In genomic region chr15:27097506-27097905, GRCh38 we compare ENCODE assay signal across 28 cellular contexts.
"Had no signal": no experiment of that assay in that cellular context is flagged by ENCODE, and none has a peak within 500 bp of the region (broad histone marks: within the 10 kb centered on the region; RNA-seq: fewer than 3 reads in every experiment).

No MANE protein-coding gene starts in this region.

- H3K9me3 ChIP-seq: ovary, psoas muscle, right lobe of liver, thoracic aorta, thyroid gland, tibial nerve, upper lobe of right lung, uterus had no signal

- DNase-seq: natural killer cell; occipital lobe; ovary; posterior cingulate gyrus; psoas muscle; right cardiac atrium; right lobe of liver; sigmoid colon; small intestine; stimulated activated CD4-positive, alpha-beta T cell treated with anti-CD3 and anti-CD28 coated beads, Interleukin-15, amount 100 ng/mL, for 24 hours; stimulated activated CD4-positive, alpha-beta T cell treated with anti-CD3 and anti-CD28 coated beads, Interleukin-2, amount 100 ng/mL, for 24 hours; stimulated activated CD4-positive, alpha-beta T cell treated with anti-CD3 and anti-CD28 coated beads, Interleukin-2, amount 100 ng/mL, for 48 hours; stimulated activated CD4-positive, alpha-beta T cell treated with anti-CD3 and anti-CD28 coated beads, Interleukin-4, amount 100 ng/mL, for 24 hours; stimulated activated naive B cell treated with anti-CD40 and anti-IgM and Interleukin-4, amounts not matched to agents 10 μg/mL and 1 μg/mL and 100 μg/mL, for 72 hours; stimulated activated naive CD4-positive, alpha-beta T cell treated with Interleukin-2 at 50 U/mL for 16 hours; stomach; thyroid gland; upper lobe of right lung; uterus had no signal

- H3K4me3 Mint-ChIP-seq: natural killer cell; nephron; neural progenitor cell; stimulated activated effector memory CD8-positive, alpha-beta T cell treated with anti-CD3 and anti-CD28 coated beads, Interleukin-12 subunit alpha, Interleukin-12 subunit beta, amount 100 ng/mL, for 72 hours; stimulated activated naive B cell treated with anti-CD40 and anti-IgM and Interleukin-4, amounts not matched to agents 10 μg/mL and 1 μg/mL and 100 μg/mL, for 72 hours; stimulated activated naive CD8-positive, alpha-beta T cell treated with anti-CD3 and anti-CD28 coated beads, Interleukin-15, Interleukin-2, amounts not matched to agents 100 ng/mL and 50 ng/mL, for 24 hours; type B pancreatic cell had no signal

- H3K27me3 Mint-ChIP-seq: progenitor cell of endocrine pancreas; stimulated activated naive B cell treated with anti-CD40 and anti-IgM and Interleukin-4, amounts not matched to agents 10 μg/mL and 1 μg/mL and 100 μg/mL, for 72 hours; stimulated activated naive CD8-positive, alpha-beta T cell treated with anti-CD3 and anti-CD28 coated beads, Interleukin-15, Interleukin-2, amounts not matched to agents 100 ng/mL and 50 ng/mL, for 24 hours; type B pancreatic cell had no signal

- ATAC-seq: natural killer cell; psoas muscle; right cardiac atrium; right lobe of liver; stimulated activated effector memory CD8-positive, alpha-beta T cell treated with anti-CD3 and anti-CD28 coated beads, Interleukin-12 subunit alpha, Interleukin-12 subunit beta, amount 100 ng/mL, for 72 hours; stimulated activated naive B cell treated with anti-CD40 and anti-IgM and Interleukin-4, amounts not matched to agents 10 μg/mL and 1 μg/mL and 100 μg/mL, for 72 hours; upper lobe of right lung had no signal

- H3K36me3 Mint-ChIP-seq: neural progenitor cell; stimulated activated effector memory CD8-positive, alpha-beta T cell treated with anti-CD3 and anti-CD28 coated beads, Interleukin-12 subunit alpha, Interleukin-12 subunit beta, amount 100 ng/mL, for 72 hours; stimulated activated naive B cell treated with anti-CD40 and anti-IgM and Interleukin-4, amounts not matched to agents 10 μg/mL and 1 μg/mL and 100 μg/mL, for 72 hours; type B pancreatic cell had no signal

- H3K4me1 Mint-ChIP-seq: natural killer cell; stimulated activated effector memory CD8-positive, alpha-beta T cell treated with anti-CD3 and anti-CD28 coated beads, Interleukin-12 subunit alpha, Interleukin-12 subunit beta, amount 100 ng/mL, for 72 hours; stimulated activated naive B cell treated with anti-CD40 and anti-IgM and Interleukin-4, amounts not matched to agents 10 μg/mL and 1 μg/mL and 100 μg/mL, for 72 hours had no signal

- H2AFZ ChIP-seq: neural progenitor cell, parathyroid adenoma had no signal

- H3K27me3 ChIP-seq: neural progenitor cell, ovary, right lobe of liver, sigmoid colon, stomach, thyroid gland, tibial nerve, upper lobe of right lung, uterus had no signal

- H3K4me3 ChIP-seq: neural progenitor cell, ovary, psoas muscle, right lobe of liver, sigmoid colon, stomach, thoracic aorta, thyroid gland, tibial nerve, upper lobe of right lung, uterus had no signal

- H3K9me3 Mint-ChIP-seq: nephron, neural progenitor cell, type B pancreatic cell had no signal

- H3K9ac ChIP-seq: neural progenitor cell, parathyroid adenoma had no signal

- H3K36me3 ChIP-seq: neural progenitor cell, ovary, right lobe of liver, sigmoid colon, stomach, thoracic aorta, thyroid gland, tibial nerve, upper lobe of right lung, uterus had no signal

- H3K79me2 ChIP-seq: parathyroid adenoma had no signal

- H3K27ac Mint-ChIP-seq: natural killer cell; neural progenitor cell; progenitor cell of endocrine pancreas; stimulated activated effector memory CD8-positive, alpha-beta T cell treated with anti-CD3 and anti-CD28 coated beads, Interleukin-12 subunit alpha, Interleukin-12 subunit beta, amount 100 ng/mL, for 72 hours; stimulated activated naive B cell treated with anti-CD40 and anti-IgM and Interleukin-4, amounts not matched to agents 10 μg/mL and 1 μg/mL and 100 μg/mL, for 72 hours; stimulated activated naive CD8-positive, alpha-beta T cell treated with anti-CD3 and anti-CD28 coated beads, Interleukin-15, Interleukin-2, amounts not matched to agents 100 ng/mL and 50 ng/mL, for 24 hours; type B pancreatic cell had no signal

- H3K4me2 ChIP-seq: neural progenitor cell had no signal

- H3K27ac ChIP-seq: neural progenitor cell, ovary, parathyroid adenoma, psoas muscle, right lobe of liver, sigmoid colon, stomach, thoracic aorta, thyroid gland, tibial nerve, upper lobe of right lung, uterus had no signal

- H3K4me1 ChIP-seq: neural progenitor cell, parathyroid adenoma, psoas muscle, right lobe of liver, thyroid gland, tibial nerve, upper lobe of right lung, uterus had no signal
